Comparison of ENCODE assay signal across 8 cellular contexts in genomic region chr19:12965017-12965811, GRCh38. TPM values are rescaled to one million over a fixed set of nuclear protein-coding genes. Genes with fewer than 3 reads are reported as not detected.
DNase-seq lines count a peak whose midpoint lies in the region; ATAC-seq and TF ChIP-seq lines count a peak whose summit lies in the region.

No MANE protein-coding gene starts in this region.

- peak; percentile 87 to 97 (median 94) for TF ChIP-seq CTCF in uterus (IDR thresholded peaks at IDR 0.05)

- peak overlapping the region in 6 of 8 donors; percentile 1 to 86 (median 78) for H3K27ac Mint-ChIP-seq in CD8-positive, alpha-beta memory T cell
- peak overlapping the region; percentile 84 for H3K27ac Mint-ChIP-seq in T-helper 1 cell treated with Interleukin-12 subunit alpha and Interleukin-12 subunit beta and Interleukin-4 antibody, amounts not matched to agents 30 μg/mL and 1 μg/mL, for 36 hours

- peak overlapping the region; percentile 17 to 92 (median 89) for H3K4me3 Mint-ChIP-seq in CD8-positive, alpha-beta memory T cell
- H3K4me3 Mint-ChIP-seq in T-helper 1 cell treated with Interleukin-12 subunit alpha and Interleukin-12 subunit beta and Interleukin-4 antibody, amounts not matched to agents 30 μg/mL and 1 μg/mL, for 36 hours, result peak overlapping the region; percentile 87

- DNase-seq in CD8-positive, alpha-beta memory T cell, result peak; percentile 71 to 83 (median 72)
- DNase-seq in NCI-H1105 (lab: John Stamatoyannopoulos, UW), result peak; percentile 73
- DNase-seq in amniotic stem cell (lab: John Stamatoyannopoulos, UW), result peak; percentile 12
- DNase-seq in right cardiac atrium, result peak; percentile 82 to 93 (median 93)
- DNase-seq in uterus, result peak; percentile 64 to 82

- TF ChIP-seq POLR2A in uterus (IDR thresholded peaks at IDR 0.05), result no peak

- no peaks in the 10 kb centered on the region for H3K4me1 ChIP-seq in CD8-positive, alpha-beta memory T cell (ENCODE audit: insufficient read depth, low read length)
- H3K4me1 ChIP-seq in right cardiac atrium (ENCODE audit: control insufficient read depth, insufficient read depth, low read length), result no peaks in the 10 kb centered on the region
- peaks cover 3% of the 10 kb centered on the region for H3K4me1 ChIP-seq in rectal smooth muscle tissue (ENCODE audit: control insufficient read depth, insufficient read depth, low read length)
- no peaks in the 10 kb centered on the region for H3K4me1 ChIP-seq in uterus

- no peak overlapping the region for H3K9ac ChIP-seq in rectal smooth muscle tissue (ENCODE audit: low read length)

- H3K4me1 Mint-ChIP-seq in CD8-positive, alpha-beta memory T cell, result peaks cover 5 to 8% (median 5%) of the 10 kb centered on the region in 3 donors
- H3K4me1 Mint-ChIP-seq in T-helper 1 cell treated with Interleukin-12 subunit alpha and Interleukin-12 subunit beta and Interleukin-4 antibody, amounts not matched to agents 30 μg/mL and 1 μg/mL, for 36 hours (ENCODE audit: low read depth), result peaks cover 4% of the 10 kb centered on the region

- H3K9me3 Mint-ChIP-seq in CD8-positive, alpha-beta memory T cell, result no peaks in the 10 kb centered on the region
- H3K9me3 Mint-ChIP-seq in T-helper 1 cell treated with Interleukin-12 subunit alpha and Interleukin-12 subunit beta and Interleukin-4 antibody, amounts not matched to agents 30 μg/mL and 1 μg/mL, for 36 hours, result no peaks in the 10 kb centered on the region

- CTCF ChIA-PET in CD8-positive, alpha-beta memory T cell (lab: Charles Lee), result interaction anchor here (0.7 to 5.2 kb wide), 66 partner anchors 9 to 296 kb away, joined by 3 to 117 read pairs (median 4); partner anchors contain the start of genes CALR, DNASE2, FARSA and GADD45GIP1

- H3K36me3 Mint-ChIP-seq in CD8-positive, alpha-beta memory T cell, result no peaks in the 10 kb centered on the region
- H3K36me3 Mint-ChIP-seq in T-helper 1 cell treated with Interleukin-12 subunit alpha and Interleukin-12 subunit beta and Interleukin-4 antibody, amounts not matched to agents 30 μg/mL and 1 μg/mL, for 36 hours (ENCODE audit: low read depth), result no peaks in the 10 kb centered on the region

- H3K4me3 ChIP-seq in CD8-positive, alpha-beta memory T cell (ENCODE audit: low read length), result peak overlapping the region; percentile 93
- H3K4me3 ChIP-seq in right cardiac atrium (ENCODE audit: low read length) (peak overlapping the region; percentile 63), rectal smooth muscle tissue (ENCODE audit: low read length) (peak overlapping the region; percentile 80), uterus (peak overlapping the region; percentile 30 to 33)

- no peaks in the 10 kb centered on the region for H3K9me3 ChIP-seq in CD8-positive, alpha-beta memory T cell (ENCODE audit: low read length)
- H3K9me3 ChIP-seq in right cardiac atrium (ENCODE audit: control insufficient read depth, low read length), result no peaks in the 10 kb centered on the region
- no peaks in the 10 kb centered on the region for H3K9me3 ChIP-seq in uterus

- POLR2A ChIA-PET in CD8-positive, alpha-beta memory T cell (lab: Charles Lee), result interaction anchor here (0.6 to 1.5 kb wide), 9 partner anchors 8 to 152 kb away, joined by 3 to 7 read pairs (median 4); partner anchors contain the start of gene DNASE2

- H3K27me3 ChIP-seq in CD8-positive, alpha-beta memory T cell (ENCODE audit: insufficient read depth, low read length, poor library complexity, severe bottlenecking), result no peaks in the 10 kb centered on the region
- H3K27me3 ChIP-seq in right cardiac atrium (ENCODE audit: control insufficient read depth, insufficient read depth), result no peaks in the 10 kb centered on the region
- H3K27me3 ChIP-seq in rectal smooth muscle tissue (ENCODE audit: control insufficient read depth, insufficient read depth, low read length), result no peaks in the 10 kb centered on the region
- H3K27me3 ChIP-seq in uterus, result no peaks in the 10 kb centered on the region

- H3K36me3 ChIP-seq in CD8-positive, alpha-beta memory T cell (ENCODE audit: insufficient read depth, low read length), result no peaks in the 10 kb centered on the region
- H3K36me3 ChIP-seq in rectal smooth muscle tissue (ENCODE audit: control insufficient read depth, insufficient read depth, low read length) (no peaks in the 10 kb centered on the region), uterus (no peaks in the 10 kb centered on the region)

- H3K27ac ChIP-seq in CD8-positive, alpha-beta memory T cell (ENCODE audit: low read depth, low read length), result peak overlapping the region; percentile 64
- H3K27ac ChIP-seq in right cardiac atrium (ENCODE audit: low read length), result peak overlapping the region; percentile 13
- H3K27ac ChIP-seq in rectal smooth muscle tissue (ENCODE audit: low read depth, low read length), result peak overlapping the region; percentile 70
- peak overlapping the region; percentile 57 to 58 for H3K27ac ChIP-seq in uterus

- intact Hi-C loops in right cardiac atrium (cut with DNase I) (loop anchor here in 1 of 4 donors (10.0 kb wide), 1 partner anchor 80 kb away; the partner anchor contains the start of genes DNASE2 and KLF1), uterus (cut with DNase I; ENCODE audit: low total_unique reads) (no loop called here)

- peaks cover 0 to 3% of the 10 kb centered on the region in 2 donors for H3K27me3 Mint-ChIP-seq in CD8-positive, alpha-beta memory T cell
- peaks cover 7% of the 10 kb centered on the region for H3K27me3 Mint-ChIP-seq in T-helper 1 cell treated with Interleukin-12 subunit alpha and Interleukin-12 subunit beta and Interleukin-4 antibody, amounts not matched to agents 30 μg/mL and 1 μg/mL, for 36 hours (ENCODE audit: low read depth)

- 1% methylated on average over 34 of the region's 34 CpGs for WGBS in right cardiac atrium

- ATAC-seq in GM21723 (IDR thresholded peaks at IDR 0.05; ENCODE audit: unreplicated experiment), result peak; percentile 75
- peak; percentile 92 to 94 for ATAC-seq in right cardiac atrium

RNA-seq across cellular contexts. Expression of gene DAND5, which starts 4.2 kb away (rescaled TPM):
- total RNA-seq in CD8-positive, alpha-beta memory T cell, result not detected
- polyA plus RNA-seq in CD8-positive, alpha-beta memory T cell, result not detected
- total RNA-seq in right cardiac atrium, result 10 to 100 TPM in 2 of 4 donors, 1 to 10 TPM in 2; 5.0 to 13.8 (median 11.1) TPM
- polyA plus RNA-seq in right cardiac atrium, result 7.0 TPM
- total RNA-seq in uterus, result under 1 TPM in 1 of 4 donors, not detected in 3; 0.14 TPM

RNA-seq across cellular contexts. Expression of gene GADD45GIP1, which starts 8.2 kb away (rescaled TPM):
- 10 to 100 TPM; 37.3 to 38.6 TPM for total RNA-seq in CD8-positive, alpha-beta memory T cell
- 64.1 TPM for polyA plus RNA-seq in CD8-positive, alpha-beta memory T cell
- 10 to 100 TPM; 24.3 to 33.2 (median 29.1) TPM for total RNA-seq in right cardiac atrium
- 64.5 TPM for polyA plus RNA-seq in right cardiac atrium
- total RNA-seq in uterus, result 10 to 100 TPM in 2 of 4 donors, 1 to 10 TPM in 2; 3.3 to 76.8 (median 12.8) TPM

RNA-seq across cellular contexts. Expression of gene RAD23A, which starts 19.6 kb away (rescaled TPM):
- 100 to 1,000 TPM; 227 to 230 TPM for total RNA-seq in CD8-positive, alpha-beta memory T cell
- 115 TPM for polyA plus RNA-seq in CD8-positive, alpha-beta memory T cell
- total RNA-seq in right cardiac atrium, result 100 to 1,000 TPM; 127 to 137 (median 133) TPM
- 122 TPM for polyA plus RNA-seq in right cardiac atrium
- 100 to 1,000 TPM in 1 of 4 donors, 10 to 100 TPM in 3; 13.3 to 105 (median 64.4) TPM for total RNA-seq in uterus

RNA-seq across cellular contexts. Expression of gene CALR, which starts 26.8 kb away (rescaled TPM):
- total RNA-seq in CD8-positive, alpha-beta memory T cell, result 100 to 1,000 TPM; 832 to 843 TPM
- polyA plus RNA-seq in CD8-positive, alpha-beta memory T cell, result 174 TPM
- total RNA-seq in right cardiac atrium (100 to 1,000 TPM; 314 to 703 (median 631) TPM), uterus (100 to 1,000 TPM; 166 to 616 (median 392) TPM)
- polyA plus RNA-seq in right cardiac atrium, result 374 TPM

RNA-seq across cellular contexts. Expression of gene NFIX, which starts 30.1 kb away (rescaled TPM):
- 1 to 10 TPM; 2.3 to 2.8 TPM for total RNA-seq in CD8-positive, alpha-beta memory T cell
- 0.94 TPM for polyA plus RNA-seq in CD8-positive, alpha-beta memory T cell
- total RNA-seq in right cardiac atrium (100 to 1,000 TPM; 123 to 168 (median 156) TPM), uterus (100 to 1,000 TPM in 2 of 4 donors, 10 to 100 TPM in 2; 27.4 to 381 (median 78.4) TPM)
- polyA plus RNA-seq in right cardiac atrium, result 67.4 TPM

Comparison
In these comparisons a context has a peak if more than half of its experiments do, and no peak if none do; other contexts are left out.
1. Peak in every context shown above with its lines: DNase-seq, ATAC-seq, H3K4me3 ChIP-seq and H3K27ac ChIP-seq.
2. DNase-seq: peak in every context shown above with its lines; median percentile 93 in right cardiac atrium; 73 in NCI-H1105; 73 in uterus; 72 in CD8-positive, alpha-beta memory T cell; 12 in amniotic stem cell.
3. H3K27ac ChIP-seq: peak in every context shown above with its lines; median percentile 70 in rectal smooth muscle tissue; 64 in CD8-positive, alpha-beta memory T cell; 58 in uterus; 13 in right cardiac atrium.
4. H3K4me3 ChIP-seq: peak in every context shown above with its lines; median percentile 93 in CD8-positive, alpha-beta memory T cell; 80 in rectal smooth muscle tissue; 63 in right cardiac atrium; 32 in uterus.
5. RNA of gene DAND5, which starts 4.2 kb away (total RNA-seq): 5.0 to 13.8 TPM in right cardiac atrium; 0.14 TPM in uterus and not detected in CD8-positive, alpha-beta memory T cell; every median in the first group is over 4 times any median in the second.